Comparison of ENCODE assay signal across 8 cellular contexts in the genomic region with DNA sequence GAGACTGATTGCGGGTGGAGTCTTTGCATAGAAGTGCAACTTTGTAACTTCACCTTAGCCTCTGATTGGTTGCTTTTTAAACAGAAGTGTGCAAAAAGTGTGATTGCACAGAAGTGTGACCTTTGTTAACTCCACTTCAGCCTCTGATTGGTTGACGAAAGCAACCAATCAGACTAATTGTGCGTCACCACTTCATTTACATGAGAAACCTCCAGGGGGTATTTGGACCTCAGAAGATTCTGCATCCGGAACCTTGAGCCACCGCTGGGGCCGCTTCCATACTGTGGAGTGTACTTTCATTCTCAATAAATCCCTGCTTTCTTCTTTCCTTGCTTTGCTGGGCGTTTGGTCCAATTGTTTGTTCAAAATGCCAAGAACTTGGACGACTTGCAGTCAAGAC. TPM values are rescaled to one million over a fixed set of nuclear protein-coding genes. Genes with fewer than 3 reads are reported as not detected.
DNase-seq lines count a peak whose midpoint lies in the region; ATAC-seq and TF ChIP-seq lines count a peak whose summit lies in the region.

No MANE protein-coding gene starts in this region.

- H3K4me3 Mint-ChIP-seq in central memory CD8-positive, alpha-beta T cell, result peak overlapping the region; percentile 15

- no peaks in the 10 kb centered on the region for H3K9me3 Mint-ChIP-seq in central memory CD8-positive, alpha-beta T cell

- WGBS in ovary, 3 donors, result 50 to 62% (median 60%) methylated on average over 8 of the region's 8 CpGs

- peak overlapping the region; percentile 97 to 98 for H3K27ac ChIP-seq in ovary

- intact Hi-C loops in ovary (cut with DNase I), result loop anchor here in 2 of 4 donors (10.0 kb wide), 1 partner anchor 232 kb away; no protein-coding TSS in a partner anchor

- H3K9me3 ChIP-seq in ovary, result no peaks in the 10 kb centered on the region

- peak overlapping the region; percentile 98 for H3K27ac Mint-ChIP-seq in central memory CD8-positive, alpha-beta T cell (ENCODE audit: low read depth)

- no peaks in the 10 kb centered on the region for H3K36me3 ChIP-seq in ovary

- H3K4me1 ChIP-seq in ovary (ENCODE audit: insufficient read depth), result peaks cover 10% of the 10 kb centered on the region

- ATAC-seq in HG03442 (IDR thresholded peaks at IDR 0.05; ENCODE audit: unreplicated experiment), result peak; percentile 24
- ATAC-seq in central memory CD8-positive, alpha-beta T cell (replicated peaks; ENCODE audit: extremely low read depth, poor library complexity, severe bottlenecking), result no peak

- H3K27me3 ChIP-seq in ovary, result no peaks in the 10 kb centered on the region

- H3K27me3 Mint-ChIP-seq in central memory CD8-positive, alpha-beta T cell, result no peaks in the 10 kb centered on the region

- TF ChIP-seq CTCF in ovary (IDR thresholded peaks at IDR 0.05) (no peak), GM13976 (IDR thresholded peaks at IDR 0.05; ENCODE audit: borderline replicate concordance, control extremely low read depth, extremely low read depth, insufficient read depth, missing control alignments) (no peak)

- H3K4me3 ChIP-seq in ovary, result no peak overlapping the region

- DNase-seq in DMS 273 (lab: John Stamatoyannopoulos, UW; ENCODE audit: unreplicated experiment), result peak; percentile 87
- no peak for DNase-seq in central memory CD8-positive, alpha-beta T cell (ENCODE audit: low spot score in 2 of 2)
- peak; percentile 20 to 54 (median 37) for DNase-seq in ovary
- no peak for DNase-seq in GM13976 (ENCODE audit: low spot score)
- DNase-seq in A172 (ENCODE audit: low spot score), result no peak
- DNase-seq in SW 1271 (lab: John Stamatoyannopoulos, UW), result no peak
- DNase-seq in effector CD8-positive, alpha-beta T cell (lab: John Stamatoyannopoulos, UW), result no peak

- in situ Hi-C loops in GM13976 (cut with MboI; ENCODE audit: low sequenced_read_pairs, unreplicated experiment), result no loop called here

- peaks cover 38% of the 10 kb centered on the region for H3K36me3 Mint-ChIP-seq in central memory CD8-positive, alpha-beta T cell (ENCODE audit: insufficient read depth)

- TF ChIP-seq POLR2A in ovary (IDR thresholded peaks at IDR 0.05), result no peak

- H3K4me1 Mint-ChIP-seq in central memory CD8-positive, alpha-beta T cell, result peaks cover 55% of the 10 kb centered on the region

- TF ChIP-seq EP300 in ovary (IDR thresholded peaks at IDR 0.05), result no peak

RNA-seq across cellular contexts. Expression of gene HECA, which starts 1.6 kb away (rescaled TPM):
- total RNA-seq in ovary, result 10 to 100 TPM; 19.9 to 41.7 (median 23.6) TPM
- polyA plus RNA-seq in ovary, result 10 to 100 TPM; 12.0 to 14.2 TPM
- total RNA-seq in A172 (2014; rRNA removed; shearing (Covaris generic)), result 7.5 and 10.8 TPM in 2 replicates

Comparison
In these comparisons a context has a peak if more than half of its experiments do, and no peak if none do; other contexts are left out.
1. DNase-seq: peak in DMS 273 (single experiment) and ovary (5 of 5); none in central memory CD8-positive, alpha-beta T cell (0 of 2), GM13976 (single experiment), A172 (single experiment), SW 1271 (0 of 2) and effector CD8-positive, alpha-beta T cell (single experiment).